ENCODE assay signal across 8 cellular contexts in the genomic region with DNA sequence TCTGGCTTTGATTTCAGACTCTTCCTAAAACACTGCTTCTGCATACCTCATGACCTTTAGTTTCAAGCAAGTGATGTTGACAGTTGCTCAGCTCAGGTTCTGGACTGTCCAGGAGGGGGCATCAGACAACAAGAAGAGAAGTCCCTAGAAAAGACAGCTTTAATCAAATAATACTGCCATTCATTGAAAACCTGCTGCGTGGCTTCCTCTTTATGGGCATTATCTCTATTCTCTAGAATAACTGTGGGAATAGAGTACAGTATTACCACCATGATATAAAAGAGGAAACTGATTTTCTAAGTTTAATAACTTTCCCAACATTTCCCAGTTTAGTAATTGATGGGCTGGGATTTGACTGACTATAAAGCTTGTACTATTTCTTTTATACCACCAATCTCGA.
A peak's percentile ranks its signal among the peaks of the same experiment; 100 is the strongest.
DNase-seq lines count a peak whose midpoint lies in the region; ATAC-seq, FAIRE-seq and TF ChIP-seq lines count a peak whose summit lies in the region.

No MANE protein-coding gene starts in this region.

- no peaks in the 10 kb centered on the region for H3K9me3 Mint-ChIP-seq in CD4-positive, alpha-beta T cell
- no peaks in the 10 kb centered on the region for H3K9me3 Mint-ChIP-seq in activated CD8-positive, alpha-beta T cell treated with anti-CD3 and anti-CD28 coated beads, Interleukin-2, amount 10 ng/mL, durations not matched to agents 7 days and 5 days (ENCODE audit: insufficient read depth)
- H3K9me3 Mint-ChIP-seq in nephron (peaks cover 15% of the 10 kb centered on the region), type B pancreatic cell (peaks cover 9% of the 10 kb centered on the region)

- peak; percentile 85 for FAIRE-seq in GM19239 (lab: Jason Lieb, UNC)

- H3K27me3 ChIP-seq in CD4-positive, alpha-beta T cell (ENCODE audit: control insufficient read depth, insufficient read depth, low read length) = no peaks in the 10 kb centered on the region

- no peaks in the 10 kb centered on the region for H3K36me3 Mint-ChIP-seq in CD4-positive, alpha-beta T cell (ENCODE audit: low read depth)
- H3K36me3 Mint-ChIP-seq in activated CD8-positive, alpha-beta T cell treated with anti-CD3 and anti-CD28 coated beads, Interleukin-2, amount 10 ng/mL, durations not matched to agents 7 days and 5 days (ENCODE audit: low read depth) = no peaks in the 10 kb centered on the region
- H3K36me3 Mint-ChIP-seq in nephron (ENCODE audit: low read depth) (no peaks in the 10 kb centered on the region), type B pancreatic cell (no peaks in the 10 kb centered on the region)

- CTCF ChIA-PET in CD4-positive, alpha-beta T cell (lab: Charles Lee) = interaction anchor here (0.7 to 1.8 kb wide), 5 partner anchors 9 to 575 kb away, joined by 3 to 7 read pairs (median 3); no protein-coding TSS in a partner anchor
- CTCF ChIA-PET in activated CD8-positive, alpha-beta T cell treated with anti-CD3 and anti-CD28 coated beads, Interleukin-2, amount 10 ng/mL, durations not matched to agents 7 days and 5 days (lab: Charles Lee) = interaction anchor here (0.6 to 4.4 kb wide), 43 partner anchors 8 to 1576 kb away, joined by 3 to 35 read pairs (median 4); a partner anchor contains a TSS

- peak; percentile 67 for TF ChIP-seq CTCF in CD4-positive, alpha-beta T cell (IDR thresholded peaks at IDR 0.05)
- TF ChIP-seq CTCF in nephron (IDR thresholded peaks at IDR 0.05; ENCODE audit: unreplicated experiment in 3 of 3) = peak; percentile 54 to 76 (median 69)
- peak; percentile 85 for TF ChIP-seq CTCF in type B pancreatic cell (conservative IDR thresholded peaks at IDR 0.05)

- ATAC-seq in CD4-positive, alpha-beta T cell (ENCODE audit: poor library complexity) = no peak
- peak; percentile 58 for ATAC-seq in HG03565 (IDR thresholded peaks at IDR 0.05; ENCODE audit: unreplicated experiment)
- peak; percentile 79 for ATAC-seq in activated CD8-positive, alpha-beta T cell treated with anti-CD3 and anti-CD28 coated beads, Interleukin-2, amount 10 ng/mL, durations not matched to agents 7 days and 5 days
- ATAC-seq in esophagus mucosa = peak; percentile 63

- no peaks in the 10 kb centered on the region for H3K9me3 ChIP-seq in CD4-positive, alpha-beta T cell (ENCODE audit: control insufficient read depth, low read length)

- no peaks in the 10 kb centered on the region for H3K4me1 Mint-ChIP-seq in CD4-positive, alpha-beta T cell (ENCODE audit: low read depth)
- H3K4me1 Mint-ChIP-seq in activated CD8-positive, alpha-beta T cell treated with anti-CD3 and anti-CD28 coated beads, Interleukin-2, amount 10 ng/mL, durations not matched to agents 7 days and 5 days (ENCODE audit: low read depth) = peaks cover 5% of the 10 kb centered on the region
- H3K4me1 Mint-ChIP-seq in nephron (peaks cover 22% of the 10 kb centered on the region), type B pancreatic cell (ENCODE audit: unreplicated experiment) (peaks cover 4% of the 10 kb centered on the region)

- H3K27me3 Mint-ChIP-seq in CD4-positive, alpha-beta T cell = no peaks in the 10 kb centered on the region
- no peaks in the 10 kb centered on the region for H3K27me3 Mint-ChIP-seq in activated CD8-positive, alpha-beta T cell treated with anti-CD3 and anti-CD28 coated beads, Interleukin-2, amount 10 ng/mL, durations not matched to agents 7 days and 5 days (ENCODE audit: low read depth)
- H3K27me3 Mint-ChIP-seq in nephron (ENCODE audit: low read depth) = no peaks in the 10 kb centered on the region
- H3K27me3 Mint-ChIP-seq in type B pancreatic cell = no peaks in the 10 kb centered on the region

- H3K27ac Mint-ChIP-seq in CD4-positive, alpha-beta T cell = no peak overlapping the region
- H3K27ac Mint-ChIP-seq in activated CD8-positive, alpha-beta T cell treated with anti-CD3 and anti-CD28 coated beads, Interleukin-2, amount 10 ng/mL, durations not matched to agents 7 days and 5 days = no peak overlapping the region
- H3K27ac Mint-ChIP-seq in nephron (no peak overlapping the region), type B pancreatic cell (no peak overlapping the region)

- intact Hi-C loops in CD4-positive, alpha-beta T cell (cut with DNase I, micrococcal nuclease) = loop anchor here (2.0 to 10.0 kb wide), 2 partner anchors 575 to 1895 kb away; no protein-coding TSS in a partner anchor

- H3K27ac ChIP-seq in CD4-positive, alpha-beta T cell (ENCODE audit: low read depth, low read length) = no peak overlapping the region

- POLR2A ChIA-PET in CD4-positive, alpha-beta T cell (lab: Charles Lee) = interaction anchor here (1.0 kb wide), 1 partner anchor 10 kb away, joined by 3 read pairs; no protein-coding TSS in a partner anchor
- POLR2A ChIA-PET in activated CD8-positive, alpha-beta T cell treated with anti-CD3 and anti-CD28 coated beads, Interleukin-2, amount 10 ng/mL, durations not matched to agents 7 days and 5 days (lab: Charles Lee) = no interaction called here

- H3K4me3 Mint-ChIP-seq in CD4-positive, alpha-beta T cell = no peak overlapping the region
- no peak overlapping the region for H3K4me3 Mint-ChIP-seq in activated CD8-positive, alpha-beta T cell treated with anti-CD3 and anti-CD28 coated beads, Interleukin-2, amount 10 ng/mL, durations not matched to agents 7 days and 5 days
- no peak overlapping the region for H3K4me3 Mint-ChIP-seq in nephron
- H3K4me3 Mint-ChIP-seq in type B pancreatic cell = no peak overlapping the region

- peak in 9 of 10 experiments; percentile 6 to 36 (median 17) for DNase-seq in CD4-positive, alpha-beta T cell
- no peak for DNase-seq in GM19239 (ENCODE audit: insufficient read length, low spot score)
- DNase-seq in NCI-H774 (lab: John Stamatoyannopoulos, UW) = peak; percentile 67
- DNase-seq in activated CD8-positive, alpha-beta T cell treated with anti-CD3 and anti-CD28 coated beads, Interleukin-2, amount 10 ng/mL, durations not matched to agents 7 days and 5 days = peak; percentile 73
- no peak for DNase-seq in type B pancreatic cell (ENCODE audit: extremely low spot score, unreplicated experiment)

Comparison
In these comparisons a context has a peak if more than half of its experiments do, and no peak if none do; other contexts are left out.
1. DNase-seq: peak in CD4-positive, alpha-beta T cell (9 of 10), NCI-H774 (single experiment) and activated CD8-positive, alpha-beta T cell treated with anti-CD3 and anti-CD28 coated beads, Interleukin-2, amount 10 ng/mL, durations not matched to agents 7 days and 5 days (single experiment); none in GM19239 (single experiment) and type B pancreatic cell (single experiment).
2. Peak in every context shown above with its lines, with median percentiles within 50 percentile points of each other: CTCF ChIP-seq.